ENCODE assay signal across 1 cellular context in the genomic region with DNA sequence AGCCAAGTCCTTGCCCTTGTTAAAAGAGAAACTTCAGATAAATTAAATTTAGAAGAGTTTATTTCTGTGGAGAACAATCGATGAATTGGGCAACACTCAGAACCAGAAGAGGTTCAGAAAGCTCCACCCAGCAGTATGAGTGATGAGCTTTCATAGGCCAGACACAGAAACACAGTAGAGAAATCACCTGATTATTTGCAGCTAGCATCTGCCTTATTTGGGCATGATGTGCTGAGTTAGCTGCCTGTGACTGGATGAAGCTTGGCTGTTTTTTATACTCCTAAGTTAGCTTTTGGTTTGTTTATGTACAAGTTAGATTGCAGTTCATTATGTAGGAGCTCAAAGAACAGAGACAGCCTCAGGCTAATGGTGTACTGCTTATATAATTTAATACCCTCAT.
TF ChIP-seq lines count a peak whose summit lies in the region.

No MANE protein-coding gene starts in this region.

TF ChIP-seq in H1, 55 proteins besides CTCF, POLR2A, EP300 and RAD21:
- peak; percentile 87 for TF ChIP-seq SRF (IDR thresholded peaks at IDR 0.05; ENCODE audit: low read depth, low read length)
- no peak for TF ChIP-seq EZH2 (IDR thresholded peaks at IDR 0.05; ENCODE audit: low read depth, low read length, severe bottlenecking)
